In the genomic region with DNA sequence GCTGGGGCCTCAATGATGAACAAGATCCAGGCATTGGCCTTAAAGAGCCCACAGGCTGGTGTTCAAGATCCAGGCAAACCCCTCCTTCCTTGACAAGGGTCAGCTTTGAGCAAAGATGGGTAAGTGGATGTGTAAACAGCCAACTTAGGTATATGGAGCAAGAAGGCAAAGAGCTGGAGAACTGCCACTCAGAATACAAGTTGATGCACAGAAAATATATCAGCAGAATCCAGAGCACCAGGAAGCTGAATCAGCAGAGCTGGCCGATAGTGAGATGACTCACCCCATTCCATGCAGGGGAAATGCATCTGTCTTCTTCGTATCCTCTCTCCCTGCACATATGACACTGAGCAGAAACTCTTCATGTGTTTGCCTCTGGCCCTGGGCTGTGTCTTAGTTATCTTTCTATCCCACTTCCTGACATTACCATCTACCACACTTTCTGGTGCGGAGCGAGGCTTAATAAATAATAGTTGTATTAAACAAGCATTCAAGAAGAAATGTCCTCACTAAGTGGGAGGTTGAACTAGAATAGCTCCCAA, we compare ENCODE assay signal across 9 cellular contexts. TPM values are rescaled to one million over a fixed set of nuclear protein-coding genes. Genes with fewer than 3 reads are reported as not detected.
DNase-seq lines count a peak whose midpoint lies in the region; ATAC-seq and TF ChIP-seq lines count a peak whose summit lies in the region.
"Had no signal": no experiment of that assay in that cellular context is flagged by ENCODE, and none has a peak within 500 bp of the region (broad histone marks: within the 10 kb centered on the region; RNA-seq: fewer than 3 reads in every experiment).

No MANE protein-coding gene starts in this region.

- no TSS peak for BruUV-seq in A673 (replicated peaks; lab: Mats Ljungman, UMichigan)

- no peak overlapping the region for H3K27ac Mint-ChIP-seq in activated T-helper 1 cell treated with anti-CD3 and anti-CD28 coated beads, Interleukin-12 subunit alpha, Interleukin-12 subunit beta, Interleukin-2, Interleukin-4 antibody, amounts not matched to agents 30 ng/mL and 10 ng/mL and 1 ng/mL, durations not matched to agents 14 hours and 24 hours and 36 hours

- no peak overlapping the region for H3K4me3 Mint-ChIP-seq in activated T-helper 1 cell treated with anti-CD3 and anti-CD28 coated beads, Interleukin-12 subunit alpha, Interleukin-12 subunit beta, Interleukin-2, Interleukin-4 antibody, amounts not matched to agents 30 ng/mL and 10 ng/mL and 1 ng/mL, durations not matched to agents 14 hours and 24 hours and 36 hours

- H3K4me3 ChIP-seq in A673 (ENCODE audit: low read depth, low read length, poor library complexity, severe bottlenecking) (no peak overlapping the region), tibial artery (no peak overlapping the region)

- POLR2A ChIA-PET in A673 (lab: Charles Lee; ENCODE audit: low non-redundant PET): no interaction called here

- no peaks in the 10 kb centered on the region for H3K9me3 Mint-ChIP-seq in activated T-helper 1 cell treated with anti-CD3 and anti-CD28 coated beads, Interleukin-12 subunit alpha, Interleukin-12 subunit beta, Interleukin-2, Interleukin-4 antibody, amounts not matched to agents 30 ng/mL and 10 ng/mL and 1 ng/mL, durations not matched to agents 14 hours and 24 hours and 36 hours

- H3K36me3 ChIP-seq in A673 (ENCODE audit: insufficient read depth, low read length, poor library complexity, severe bottlenecking) (no peaks in the 10 kb centered on the region), tibial artery (no peaks in the 10 kb centered on the region)

- H3K36me3 Mint-ChIP-seq in activated T-helper 1 cell treated with anti-CD3 and anti-CD28 coated beads, Interleukin-12 subunit alpha, Interleukin-12 subunit beta, Interleukin-2, Interleukin-4 antibody, amounts not matched to agents 30 ng/mL and 10 ng/mL and 1 ng/mL, durations not matched to agents 14 hours and 24 hours and 36 hours (ENCODE audit: low read depth): no peaks in the 10 kb centered on the region

- CTCF ChIA-PET in A673 (lab: Charles Lee): no interaction called here

- no peaks in the 10 kb centered on the region for H3K9me3 ChIP-seq in A673 (ENCODE audit: low read depth, low read length, poor library complexity, severe bottlenecking)
- no peaks in the 10 kb centered on the region for H3K9me3 ChIP-seq in tibial artery

- no peak overlapping the region for H3K27ac ChIP-seq in A673 (ENCODE audit: low read depth, low read length, poor library complexity, severe bottlenecking)
- no peak overlapping the region for H3K27ac ChIP-seq in tibial artery

- TF ChIP-seq CTCF in A673 (conservative IDR thresholded peaks at IDR 0.05; ENCODE audit: low read depth, low read length) (no peak), tibial artery (IDR thresholded peaks at IDR 0.05) (no peak)

- peaks cover 36% of the 10 kb centered on the region for H3K4me1 Mint-ChIP-seq in activated T-helper 1 cell treated with anti-CD3 and anti-CD28 coated beads, Interleukin-12 subunit alpha, Interleukin-12 subunit beta, Interleukin-2, Interleukin-4 antibody, amounts not matched to agents 30 ng/mL and 10 ng/mL and 1 ng/mL, durations not matched to agents 14 hours and 24 hours and 36 hours (ENCODE audit: low read depth)

- H3K27me3 ChIP-seq in A673 (replicated peaks; ENCODE audit: insufficient read depth, low read depth, low read length, poor library complexity): no peaks in the 10 kb centered on the region
- H3K27me3 ChIP-seq in tibial artery: no peaks in the 10 kb centered on the region

- no peak for ATAC-seq in HG03159 (IDR thresholded peaks at IDR 0.05; ENCODE audit: unreplicated experiment)

- H3K4me1 ChIP-seq in A673 (ENCODE audit: insufficient read depth, low read length, poor library complexity, severe bottlenecking) (peaks cover 11% of the 10 kb centered on the region), tibial artery (peaks cover 0 to 49% (median 15%) of the 10 kb centered on the region in 4 donors)

- H3K27me3 Mint-ChIP-seq in activated T-helper 1 cell treated with anti-CD3 and anti-CD28 coated beads, Interleukin-12 subunit alpha, Interleukin-12 subunit beta, Interleukin-2, Interleukin-4 antibody, amounts not matched to agents 30 ng/mL and 10 ng/mL and 1 ng/mL, durations not matched to agents 14 hours and 24 hours and 36 hours (ENCODE audit: insufficient read depth): peaks cover 24% of the 10 kb centered on the region

- intact Hi-C loops in A673 (cut with micrococcal nuclease; ENCODE audit: unreplicated experiment) (no loop called here), tibial artery (cut with DNase I; ENCODE audit: low total_unique reads) (loop anchor here (5.0 kb wide), 1 partner anchor 70 kb away; no protein-coding TSS in a partner anchor)
- intact Hi-C loops in activated T-helper 1 cell treated with anti-CD3 and anti-CD28 coated beads, Interleukin-12 subunit alpha, Interleukin-12 subunit beta, Interleukin-2, Interleukin-4 antibody, amounts not matched to agents 30 ng/mL and 10 ng/mL and 1 ng/mL, durations not matched to agents 14 hours and 24 hours and 36 hours (cut with micrococcal nuclease): no loop called here

- peak; percentile 81 for DNase-seq in A673 (ENCODE audit: low spot score)
- peak; percentile 97 for DNase-seq in HT1080 (ENCODE audit: low read depth)
- peak in 30 of 58 donors; percentile 7 to 54 (median 37) for DNase-seq in anterior cingulate cortex (lab: John Stamatoyannopoulos, UW)
- peak; percentile 83 for DNase-seq in kidney tubule cell (ENCODE audit: low spot score)
- no peak for DNase-seq in activated T-helper 1 cell treated with anti-CD3 and anti-CD28 coated beads, Interleukin-12 subunit alpha, Interleukin-12 subunit beta, Interleukin-2, Interleukin-4 antibody, amounts not matched to agents 30 ng/mL and 10 ng/mL and 1 ng/mL, durations not matched to agents 14 hours and 24 hours and 36 hours (ENCODE audit: low spot score)
- no peak for DNase-seq in stimulated activated CD4-positive, alpha-beta T cell treated with anti-CD3 and anti-CD28 coated beads, Interleukin-4, amount 100 ng/mL, for 1 hour
- no peak for DNase-seq in tibial artery
- DNase-seq: activated T-cell treated with anti-CD3 and anti-CD28 coated beads, Interleukin-2, amount 50 U/mL, for 1 hour had no signal

RNA-seq across cellular contexts. Expression of gene ENDOD1, which starts 57.8 kb away (rescaled TPM):
- total RNA-seq in A673 (2021): 6.1 and 7.3 TPM in 2 replicates
- total RNA-seq in HT1080 (2014; rRNA removed; shearing (Covaris generic)): 32.4 and 38.8 TPM in 2 replicates
- polyA plus RNA-seq in HT1080 (2015; cell fraction: cytosol; rRNA removed): 25.4 and 32.8 TPM in 2 replicates
- 21.4 and 24.6 TPM in 2 replicates for polyA plus RNA-seq in HT1080 (2015; cell fraction: nucleus; rRNA removed)
- total RNA-seq in activated T-helper 1 cell treated with anti-CD3 and anti-CD28 coated beads, Interleukin-12 subunit alpha, Interleukin-12 subunit beta, Interleukin-2, Interleukin-4 antibody, amounts not matched to agents 30 ng/mL and 10 ng/mL and 1 ng/mL, durations not matched to agents 14 hours and 24 hours and 36 hours: 33.8 and 34.3 TPM in 2 replicates

Comparison
In these comparisons a context has a peak if more than half of its experiments do, and no peak if none do; other contexts are left out.
1. DNase-seq: peak in A673 (single experiment), HT1080 (single experiment), anterior cingulate cortex (30 of 58) and kidney tubule cell (single experiment); none in activated T-helper 1 cell treated with anti-CD3 and anti-CD28 coated beads, Interleukin-12 subunit alpha, Interleukin-12 subunit beta, Interleukin-2, Interleukin-4 antibody, amounts not matched to agents 30 ng/mL and 10 ng/mL and 1 ng/mL, durations not matched to agents 14 hours and 24 hours and 36 hours (single experiment), stimulated activated CD4-positive, alpha-beta T cell treated with anti-CD3 and anti-CD28 coated beads, Interleukin-4, amount 100 ng/mL, for 1 hour (single experiment) and tibial artery (0 of 2).